Comparison of ENCODE assay signal across 1 cellular context in genomic region chr5:10801931-10802674, GRCh38.
TF ChIP-seq lines count a peak whose summit lies in the region.

No MANE protein-coding gene starts in this region.

TF ChIP-seq in liver, 16 proteins besides CTCF, POLR2A, EP300 and RAD21 (continued from another document):
- no peak for TF ChIP-seq ZBTB33 (IDR thresholded peaks at IDR 0.05)
- no peak for TF ChIP-seq FOXA1 (IDR thresholded peaks at IDR 0.05)
- no peak for TF ChIP-seq HNF4A (conservative IDR thresholded peaks at IDR 0.05)
- no peak for TF ChIP-seq YY1 (IDR thresholded peaks at IDR 0.05)
